ENCODE assay signal across 21 cellular contexts in the genomic region with DNA sequence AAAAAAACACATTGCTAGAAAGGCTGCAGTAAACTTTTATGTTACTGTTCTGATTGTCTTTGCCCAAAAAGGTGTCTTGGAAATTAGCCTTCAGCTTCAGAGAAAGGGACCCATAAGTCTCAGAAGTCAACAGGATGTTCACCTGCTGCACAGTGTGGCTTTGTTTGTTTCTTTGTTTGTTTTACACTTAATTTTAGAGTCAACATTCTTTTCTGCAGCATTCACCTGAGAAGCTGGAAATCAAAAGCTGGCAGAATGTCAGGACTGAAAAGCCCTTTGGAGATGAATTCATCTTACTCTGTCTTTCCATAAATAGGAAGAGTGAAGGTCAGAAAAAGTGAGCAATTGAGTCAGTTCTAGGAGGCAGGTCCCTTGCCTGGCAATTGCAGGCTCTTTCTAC.
A peak's percentile ranks its signal among the peaks of the same experiment; 100 is the strongest.
DNase-seq lines count a peak whose midpoint lies in the region; TF ChIP-seq lines count a peak whose summit lies in the region.
"Had no signal": no experiment of that assay in that cellular context is flagged by ENCODE, and none has a peak within 500 bp of the region (broad histone marks: within the 10 kb centered on the region; RNA-seq: fewer than 3 reads in every experiment).

No MANE protein-coding gene starts in this region.

- no peak overlapping the region for H3K27ac ChIP-seq in neuronal stem cell (replicated peaks; ENCODE audit: low read length)
- H3K27ac ChIP-seq: HL-60, ovary, Peyer's patch, right atrium auricular region, stomach, transverse colon had no signal

- H3K27me3 ChIP-seq in neuronal stem cell (ENCODE audit: control insufficient read depth in 3 of 3, insufficient read depth in 3 of 3, low read depth in 1 of 3, low read length in 3 of 3): peaks cover 0 to 23% (median 0%) of the 10 kb centered on the region in 3 experiments
- H3K27me3 ChIP-seq: ovary, Peyer's patch, right atrium auricular region, stomach, transverse colon had no signal

- H3K18ac ChIP-seq in neuronal stem cell (ENCODE audit: low read length): no peak overlapping the region

- H4K91ac ChIP-seq in neuronal stem cell (ENCODE audit: low read depth, low read length, poor library complexity): no peak overlapping the region

- no peak overlapping the region for H2BK5ac ChIP-seq in neuronal stem cell (ENCODE audit: low read length)

- H2BK12ac ChIP-seq in neuronal stem cell (ENCODE audit: low read length): no peak overlapping the region

- no peak overlapping the region for H3K14ac ChIP-seq in neuronal stem cell (ENCODE audit: low read length)

- TF ChIP-seq CTCF in GM13977 (IDR thresholded peaks at IDR 0.05; ENCODE audit: extremely low read depth, insufficient read depth, missing control alignments): no peak

- H3K9me3 ChIP-seq in neuronal stem cell (replicated peaks in 1 of 2; ENCODE audit: control insufficient read depth in 2 of 2, insufficient read depth in 1 of 2, low read depth in 1 of 2, low read length in 2 of 2): no peaks in the 10 kb centered on the region
- H3K9me3 ChIP-seq: ovary, Peyer's patch, right atrium auricular region, stomach, transverse colon had no signal

- H3K4ac ChIP-seq in neuronal stem cell (ENCODE audit: low read length): no peak overlapping the region

- H3K23ac ChIP-seq in neuronal stem cell (ENCODE audit: low read depth, low read length, poor library complexity): no peak overlapping the region

- no peak overlapping the region for H2BK120ac ChIP-seq in neuronal stem cell (ENCODE audit: low read depth, low read length)

- no peak overlapping the region for H2AK5ac ChIP-seq in neuronal stem cell (ENCODE audit: low read depth, low read length)

- in situ Hi-C loops in GM13977 (cut with MboI; ENCODE audit: low pct_unique_long_range_greater_than_20kb, low sequenced_read_pairs, unreplicated experiment): no loop called here

- no peaks in the 10 kb centered on the region for H3K79me1 ChIP-seq in neuronal stem cell (ENCODE audit: low read depth, low read length)

- H3K4me2 ChIP-seq in neuronal stem cell (ENCODE audit: insufficient read depth, low read length, poor library complexity, severe bottlenecking): peak overlapping the region; percentile 11

- H3K4me3 ChIP-seq in neuronal stem cell (ENCODE audit: low read length in 2 of 2): no peak overlapping the region
- H3K4me3 ChIP-seq: ovary, Peyer's patch, right atrium auricular region, stomach, transverse colon had no signal

- H3K9ac ChIP-seq in neuronal stem cell (ENCODE audit: low read depth, low read length, poor library complexity): no peak overlapping the region

- H3K36me3 ChIP-seq in neuronal stem cell (replicated peaks in 1 of 2; ENCODE audit: control insufficient read depth in 2 of 2, insufficient read depth in 2 of 2, low read length in 2 of 2): no peaks in the 10 kb centered on the region
- H3K36me3 ChIP-seq: ovary, Peyer's patch, right atrium auricular region, stomach, transverse colon had no signal

- no peak overlapping the region for H2BK15ac ChIP-seq in neuronal stem cell (ENCODE audit: low read length)

- no peak overlapping the region for H4K8ac ChIP-seq in neuronal stem cell (ENCODE audit: low read depth, low read length)

- peaks cover 23 to 35% of the 10 kb centered on the region in 2 donors for H3K4me1 ChIP-seq in neuronal stem cell (ENCODE audit: control insufficient read depth in 2 of 2, insufficient read depth in 1 of 2, low read depth in 1 of 2, low read length in 2 of 2)
- H3K4me1 ChIP-seq: Peyer's patch had no signal

- peak overlapping the region; percentile 77 for H2AFZ ChIP-seq in neuronal stem cell (ENCODE audit: low read length)

- DNase-seq in NCI-H1436 (lab: John Stamatoyannopoulos, UW): peak; percentile 47
- no peak for DNase-seq in NCI-H1436 treated with DMSO at 0.1 percent for 48 hours (lab: John Stamatoyannopoulos, UW)
- DNase-seq in NCI-H128 (lab: John Stamatoyannopoulos, UW; ENCODE audit: unreplicated experiment): peak; percentile 6
- peak; percentile 38 for DNase-seq in NCI-H748 treated with DMSO at 0.1 percent for 48 hours (lab: John Stamatoyannopoulos, UW)
- no peak for DNase-seq in neuronal stem cell (ENCODE audit: low spot score)
- DNase-seq in CD1c-positive myeloid dendritic cell (ENCODE audit: extremely low spot score): no peak
- no peak for DNase-seq in stimulated activated CD4-positive, alpha-beta T cell treated with anti-CD3 and anti-CD28 coated beads, Interleukin-2, amount 100 ng/mL, for 48 hours
- DNase-seq in GM13977 (ENCODE audit: low spot score): no peak
- DNase-seq: activated CD4-positive, alpha-beta T cell treated with anti-CD3 and anti-CD28 coated beads for 36 hours; aorta; central memory CD4-positive, alpha-beta T cell; glutamatergic neuron; mesendoderm; naive thymus-derived CD8-positive, alpha-beta T cell; NCI-H2171; ovary; Peyer's patch; stomach; transverse colon had no signal

Comparison
In these comparisons a context has a peak if more than half of its experiments do, and no peak if none do; other contexts are left out.
1. DNase-seq: peak in NCI-H1436 (single experiment), NCI-H128 (single experiment) and NCI-H748 treated with DMSO at 0.1 percent for 48 hours (single experiment); none in NCI-H1436 treated with DMSO at 0.1 percent for 48 hours (single experiment), neuronal stem cell (single experiment), CD1c-positive myeloid dendritic cell (single experiment), stimulated activated CD4-positive, alpha-beta T cell treated with anti-CD3 and anti-CD28 coated beads, Interleukin-2, amount 100 ng/mL, for 48 hours (0 of 2) and GM13977 (single experiment).